Comparison of ENCODE assay signal across 21 cellular contexts in the genomic region with DNA sequence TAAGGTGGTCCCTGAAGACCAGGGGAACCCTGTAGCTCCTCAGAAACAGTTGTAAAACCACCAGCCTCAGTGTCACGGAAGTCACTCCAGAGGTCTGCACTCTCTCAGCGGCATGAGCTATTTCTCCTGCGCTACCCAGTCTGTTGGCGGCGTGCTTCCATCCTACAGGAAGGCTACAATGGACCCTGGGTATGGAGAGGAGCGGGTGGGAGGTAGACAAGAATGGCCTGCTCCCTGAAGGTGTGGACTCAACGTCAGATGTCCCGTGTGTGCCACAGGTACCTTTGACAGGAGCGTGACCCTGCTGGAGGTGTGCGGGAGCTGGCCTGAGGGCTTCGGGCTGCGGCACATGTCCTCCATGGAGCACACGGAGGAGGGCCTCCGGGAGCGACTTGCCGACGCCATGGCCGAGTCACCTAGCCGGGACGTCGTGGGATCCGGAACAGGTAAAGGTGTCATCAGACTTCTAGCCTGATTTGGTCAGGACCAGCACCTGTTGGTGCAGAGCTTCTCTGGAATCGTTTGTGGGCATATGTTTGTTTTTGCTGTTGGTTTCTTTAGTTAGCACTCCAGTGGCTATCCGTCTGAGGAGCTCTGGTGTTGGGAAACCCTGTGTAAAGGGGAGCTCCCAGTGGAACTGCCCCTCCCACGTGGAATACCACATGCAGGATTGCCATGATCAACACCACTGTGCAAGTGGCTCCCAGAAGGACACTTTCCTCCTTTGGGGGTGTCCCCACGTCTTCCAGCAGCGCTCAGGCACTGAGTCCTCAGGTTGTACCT. TPM values are rescaled to one million over a fixed set of nuclear protein-coding genes. Genes with fewer than 3 reads are reported as not detected.
DNase-seq lines count a peak whose midpoint lies in the region; ATAC-seq, FAIRE-seq and TF ChIP-seq lines count a peak whose summit lies in the region.
"Had no signal": no experiment of that assay in that cellular context is flagged by ENCODE, and none has a peak within 500 bp of the region (broad histone marks: within the 10 kb centered on the region; RNA-seq: fewer than 3 reads in every experiment).

No MANE protein-coding gene starts in this region.

- intact Hi-C loops in HepG2 (cut with micrococcal nuclease; ENCODE audit: unreplicated experiment) = no loop called here
- intact Hi-C loops in right lobe of liver (cut with DNase I) = no loop called here
- intact Hi-C loops in left lung (cut with DNase I) = no loop called here

- H2BK5ac ChIP-seq in neuronal stem cell (ENCODE audit: low read length) = no peak overlapping the region

- H2BK15ac ChIP-seq in neuronal stem cell (ENCODE audit: low read length) = peak overlapping the region; percentile 24

- H3K9me3 ChIP-seq in HepG2 (ENCODE audit: low read length) (no peaks in the 10 kb centered on the region), right lobe of liver (no peaks in the 10 kb centered on the region), neuronal stem cell (replicated peaks in 1 of 2; ENCODE audit: control insufficient read depth in 2 of 2, insufficient read depth in 1 of 2, low read depth in 1 of 2, low read length in 2 of 2) (peaks cover 0 to 2% of the 10 kb centered on the region in 2 donors), left lung (no peaks in the 10 kb centered on the region)
- H3K9me3 ChIP-seq: A549 had no signal

- in situ Hi-C loops in HepG2 (cut with HindIII; ENCODE audit: extremely low pct_ligation_motif_present, low pct_unique_long_range_greater_than_20kb) = no loop called here

- H2AFZ ChIP-seq in HepG2 (ENCODE audit: low read length) = no peak overlapping the region
- H2AFZ ChIP-seq in neuronal stem cell (ENCODE audit: low read length) = peak overlapping the region; percentile 69

- H2AK5ac ChIP-seq in neuronal stem cell (ENCODE audit: low read depth, low read length) = peak overlapping the region; percentile 60

- CTCF ChIA-PET in HepG2 (lab: Yijun Ruan, JAX; ENCODE audit: low intra/inter-chr PET ratio, low total read pairs) = no interaction called here

- H3K4me2 ChIP-seq in HepG2 (ENCODE audit: low read depth, low read length) = no peak overlapping the region
- no peak overlapping the region for H3K4me2 ChIP-seq in neuronal stem cell (ENCODE audit: insufficient read depth, low read length, poor library complexity, severe bottlenecking)
- H3K4me2 ChIP-seq: A549 had no signal

- H4K8ac ChIP-seq in neuronal stem cell (ENCODE audit: low read depth, low read length) = no peak overlapping the region

- H3K4me1 ChIP-seq in HepG2 (ENCODE audit: insufficient read depth, low read length) = peaks cover 72% of the 10 kb centered on the region
- H3K4me1 ChIP-seq in right lobe of liver = no peaks in the 10 kb centered on the region
- peaks cover 6 to 14% of the 10 kb centered on the region in 2 donors for H3K4me1 ChIP-seq in neuronal stem cell (ENCODE audit: control insufficient read depth in 2 of 2, insufficient read depth in 1 of 2, low read depth in 1 of 2, low read length in 2 of 2)
- no peaks in the 10 kb centered on the region for H3K4me1 ChIP-seq in left lung

- H3K79me1 ChIP-seq in neuronal stem cell (ENCODE audit: low read depth, low read length) = no peaks in the 10 kb centered on the region

- TF ChIP-seq CTCF in HepG2 (CRISPR knock-in tag; IDR thresholded peaks at IDR 0.05) (no peak), right lobe of liver (IDR thresholded peaks at IDR 0.05) (no peak), left lung (IDR thresholded peaks at IDR 0.05) (no peak)

- no peak for DNase-seq in HepG2 (ENCODE audit: low spot score)
- DNase-seq in right lobe of liver = no peak
- no peak for DNase-seq in neuronal stem cell (ENCODE audit: low spot score)
- DNase-seq in left lung = no peak
- DNase-seq: AML-193; CD4-positive, alpha-beta memory T cell; DMS153; DMS79; GDM1; HCEC 1CT; HFFc6 had no signal

- peak overlapping the region; percentile 59 for H3K23ac ChIP-seq in neuronal stem cell (ENCODE audit: low read depth, low read length, poor library complexity)

- no peak overlapping the region for H4K91ac ChIP-seq in neuronal stem cell (ENCODE audit: low read depth, low read length, poor library complexity)

- H3K14ac ChIP-seq in neuronal stem cell (ENCODE audit: low read length) = peak overlapping the region; percentile 89

- H3K27me3 ChIP-seq in HepG2 (ENCODE audit: control insufficient read depth in 1 of 2, insufficient read depth in 2 of 2, low read length in 2 of 2) (no peaks in the 10 kb centered on the region), right lobe of liver (no peaks in the 10 kb centered on the region), neuronal stem cell (ENCODE audit: control insufficient read depth in 3 of 3, insufficient read depth in 3 of 3, low read depth in 1 of 3, low read length in 3 of 3) (no peaks in the 10 kb centered on the region), left lung (no peaks in the 10 kb centered on the region)

- H3K9ac ChIP-seq in HepG2 (ENCODE audit: insufficient read depth, low read depth, low read length) = no peak overlapping the region
- H3K9ac ChIP-seq in neuronal stem cell (ENCODE audit: low read depth, low read length, poor library complexity) = no peak overlapping the region

- H2BK120ac ChIP-seq in neuronal stem cell (ENCODE audit: low read depth, low read length) = no peak overlapping the region

- H3K4me3 ChIP-seq in HepG2 (replicated peaks in 1 of 3; ENCODE audit: insufficient read depth in 1 of 3, low read depth in 2 of 3, low read length in 3 of 3) (no peak overlapping the region), right lobe of liver (no peak overlapping the region), neuronal stem cell (ENCODE audit: low read length in 2 of 2) (peak overlapping the region in 1 of 2 donors; percentile 42), left lung (no peak overlapping the region)
- H3K4me3 ChIP-seq: A549 had no signal

- H3K4ac ChIP-seq in neuronal stem cell (ENCODE audit: low read length) = peak overlapping the region; percentile 44

- POLR2A ChIA-PET in HepG2 (lab: Yijun Ruan, JAX) = no interaction called here

- H2BK12ac ChIP-seq in neuronal stem cell (ENCODE audit: low read length) = peak overlapping the region; percentile 42

- no peak for TF ChIP-seq POLR2A in HepG2 (IDR thresholded peaks at IDR 0.05; ENCODE audit: insufficient read depth in 1 of 2, low read depth in 2 of 2, low read length in 2 of 2)
- TF ChIP-seq POLR2A in right lobe of liver (IDR thresholded peaks at IDR 0.05) = no peak

- H3K36me3 ChIP-seq in HepG2 (replicated peaks in 1 of 2; ENCODE audit: control insufficient read depth in 1 of 2, insufficient read depth in 2 of 2, low read length in 2 of 2) (no peaks in the 10 kb centered on the region), right lobe of liver (no peaks in the 10 kb centered on the region), neuronal stem cell (replicated peaks in 1 of 2; ENCODE audit: control insufficient read depth in 2 of 2, insufficient read depth in 2 of 2, low read length in 2 of 2) (no peaks in the 10 kb centered on the region), left lung (no peaks in the 10 kb centered on the region)

- no peak for TF ChIP-seq EP300 in HepG2 (IDR thresholded peaks at IDR 0.05; ENCODE audit: low read depth in 2 of 2, low read length in 2 of 2)
- TF ChIP-seq EP300 in HepG2 (CRISPR knock-in tag; IDR thresholded peaks at IDR 0.05; ENCODE audit: borderline replicate concordance) = no peak

- H4K20me1 ChIP-seq in HepG2 (ENCODE audit: insufficient read depth, low read length) = no peaks in the 10 kb centered on the region

- FAIRE-seq in HepG2 (lab: Jason Lieb, UNC) = no peak
- FAIRE-seq: A549, GM12892, GM18507, HTR-8/SVneo had no signal

- TF ChIP-seq RAD21 in HepG2 (CRISPR knock-in tag; IDR thresholded peaks at IDR 0.05) = no peak

- H3K27ac ChIP-seq in HepG2 (ENCODE audit: extremely low read length, insufficient read depth, low read length) (no peak overlapping the region), right lobe of liver (no peak overlapping the region), neuronal stem cell (replicated peaks; ENCODE audit: low read length) (no peak overlapping the region), temporal lobe (ENCODE audit: low read depth, low read length) (peak overlapping the region; percentile 4), left lung (no peak overlapping the region)
- H3K27ac ChIP-seq: 22Rv1, A549, C4-2B had no signal

- WGBS in HepG2 (ENCODE audit: low lambda C conversion rate) = 89% methylated on average over 23 of the region's 27 CpGs
- WGBS in right lobe of liver (ENCODE audit: insufficient coverage, low coverage, low lambda C conversion rate, missing lambda C conversion rate) = 93% methylated on average over 9 of the region's 27 CpGs
- WGBS in neuronal stem cell (ENCODE audit: extremely low coverage in 2 of 2, insufficient read length in 2 of 2, insufficient replicate concordance in 1 of 2), 2 donors = no CpG with 5 or more reads among the region's 27 CpGs

- ATAC-seq in HepG2 (no peak), right lobe of liver (no peak), HG03442 (IDR thresholded peaks at IDR 0.05; ENCODE audit: unreplicated experiment) (no peak), GM21619 (IDR thresholded peaks at IDR 0.05; ENCODE audit: unreplicated experiment) (no peak), left lung (no peak)

- BruUV-seq in HepG2 (replicated peaks; lab: Mats Ljungman, UMichigan) = no TSS peak

- H3K79me2 ChIP-seq in HepG2 (ENCODE audit: insufficient read depth, low read length) = no peaks in the 10 kb centered on the region

- peak overlapping the region; percentile 60 for H3K18ac ChIP-seq in neuronal stem cell (ENCODE audit: low read length)

RNA-seq across cellular contexts. Expression of gene TBX2, which starts 31.4 kb away (rescaled TPM):
- total RNA-seq in HepG2 (2016; rRNA removed; fragmentation: Illumina TruSeq; extraction: Trizol) (10.2 and 15.3 TPM in 2 replicates), right lobe of liver (1 to 10 TPM; 1.9 to 4.4 (median 2.7) TPM), temporal lobe (0.49 TPM), left lung (100 to 1,000 TPM; 104 to 119 TPM)
- total RNA-seq in HepG2 (2016; cell fraction: cytosol; rRNA removed; fragmentation: Illumina TruSeq; extraction: Trizol; ENCODE audit: low read depth) = 3.7 TPM in 2 replicates
- total RNA-seq in HepG2 (2016; cell fraction: insoluble cytoplasmic fraction; rRNA removed; fragmentation: Illumina TruSeq; extraction: Trizol) = 8.3 and 14.7 TPM in 2 replicates
- 9.6 and 10.4 TPM in 2 replicates for total RNA-seq in HepG2 (2016; cell fraction: membrane; rRNA removed; fragmentation: Illumina TruSeq; extraction: Trizol)
- 10.9 and 12.4 TPM in 2 replicates for total RNA-seq in HepG2 (2016; cell fraction: nucleus; rRNA removed; fragmentation: Illumina TruSeq; extraction: Trizol)
- 2.8 and 3.0 TPM in 2 replicates for polyA plus RNA-seq in HepG2 (2011; rRNA removed)
- 1.9 and 3.7 TPM in 2 replicates for polyA plus RNA-seq in HepG2 (2011; cell fraction: cytosol; rRNA removed)
- polyA plus RNA-seq in HepG2 (2011; cell fraction: nucleus; rRNA removed) = 9.5 and 10.4 TPM in 2 replicates
- polyA plus RNA-seq in HepG2 (2012) = 1.0 and 1.6 TPM in 2 replicates
- 2.8 and 3.6 TPM in 2 replicates for polyA plus RNA-seq in HepG2 (2016; cell fraction: cytosol; fragmentation: Illumina TruSeq; extraction: Trizol; ENCODE audit: low read depth)
- 13.1 and 15.6 TPM in 2 replicates for polyA plus RNA-seq in HepG2 (2016; cell fraction: insoluble cytoplasmic fraction; fragmentation: Illumina TruSeq; extraction: Trizol; ENCODE audit: low read depth)
- 8.1 and 8.9 TPM in 2 replicates for polyA plus RNA-seq in HepG2 (2016; cell fraction: membrane; fragmentation: Illumina TruSeq; extraction: Trizol; ENCODE audit: low read depth)
- polyA plus RNA-seq in HepG2 (2016; cell fraction: nucleus; fragmentation: Illumina TruSeq; extraction: Trizol; ENCODE audit: insufficient read depth, low read depth) = 26.2 and 30.9 TPM in 2 replicates
- 3.0 and 6.9 TPM in 2 replicates for polyA minus RNA-seq in HepG2 (2011; rRNA and poly(A)+ RNA removed; ENCODE audit: low replicate concordance)
- 1.5 and 2.4 TPM in 2 replicates for polyA minus RNA-seq in HepG2 (2011; cell fraction: cytosol; rRNA and poly(A)+ RNA removed)
- polyA minus RNA-seq in HepG2 (2011; cell fraction: nucleus; rRNA and poly(A)+ RNA removed) = 4.9 and 5.3 TPM in 2 replicates
- polyA plus RNA-seq in neuronal stem cell (2013, experiment 1 of 2) = not detected
- polyA plus RNA-seq in neuronal stem cell (2013, experiment 2 of 2) = not detected
- total RNA-seq: CD4-positive, alpha-beta memory T cell had no signal
- polyA plus RNA-seq: CD4-positive, alpha-beta memory T cell; IgD-negative memory B cell had no signal
